Comparison of ENCODE assay signal across 16 cellular contexts in the genomic region with DNA sequence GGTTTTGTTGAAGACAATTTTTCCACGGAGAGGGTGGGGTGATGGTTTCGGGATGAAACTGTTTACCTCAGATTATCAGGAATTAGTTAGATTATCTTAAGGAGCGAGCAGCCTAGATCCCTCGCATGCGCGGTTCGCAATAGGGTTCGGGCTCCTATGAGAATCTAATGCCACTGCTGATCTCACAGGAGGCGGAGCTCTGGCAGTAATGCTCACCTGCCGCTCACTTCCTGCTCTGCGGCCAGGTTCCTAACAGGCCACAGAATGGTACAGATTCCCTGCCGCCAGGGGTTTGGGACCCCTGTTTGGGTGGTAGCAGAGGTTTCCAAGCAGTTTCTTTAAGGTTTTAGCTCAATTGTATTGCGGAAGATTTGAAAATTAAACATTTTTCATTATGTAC.
DNase-seq lines count a peak whose midpoint lies in the region; ATAC-seq and TF ChIP-seq lines count a peak whose summit lies in the region.
"Had no signal": no experiment of that assay in that cellular context is flagged by ENCODE, and none has a peak within 500 bp of the region (broad histone marks: within the 10 kb centered on the region; RNA-seq: fewer than 3 reads in every experiment).

No MANE protein-coding gene starts in this region.

- H3K4me1 Mint-ChIP-seq in activated CD8-positive, alpha-beta memory T cell treated with anti-CD3 and anti-CD28 coated beads, Interleukin-2, amount 10 ng/mL, durations not matched to agents 7 days and 5 days, result peaks cover 12% of the 10 kb centered on the region
- H3K4me1 Mint-ChIP-seq in CD4-positive, alpha-beta T cell (ENCODE audit: low read depth), result peaks cover 22% of the 10 kb centered on the region
- H3K4me1 Mint-ChIP-seq in T-helper 17 cell, result peaks cover 2% of the 10 kb centered on the region
- H3K4me1 Mint-ChIP-seq in activated naive CD8-positive, alpha-beta T cell treated with anti-CD3 and anti-CD28 coated beads, Interleukin-2, amount 10 ng/mL, durations not matched to agents 7 days and 5 days, result peaks cover 6% of the 10 kb centered on the region

- H3K4me3 Mint-ChIP-seq in activated CD8-positive, alpha-beta memory T cell treated with anti-CD3 and anti-CD28 coated beads, Interleukin-2, amount 10 ng/mL, durations not matched to agents 7 days and 5 days, result peak overlapping the region; percentile 36
- peak overlapping the region; percentile 77 for H3K4me3 Mint-ChIP-seq in CD4-positive, alpha-beta T cell
- H3K4me3 Mint-ChIP-seq in T-helper 17 cell, result peak overlapping the region; percentile 3
- H3K4me3 Mint-ChIP-seq in activated naive CD8-positive, alpha-beta T cell treated with anti-CD3 and anti-CD28 coated beads, Interleukin-2, amount 10 ng/mL, durations not matched to agents 7 days and 5 days, result peak overlapping the region; percentile 81

- no peak overlapping the region for H3K4me3 ChIP-seq in lower leg skin (ENCODE audit: low read depth, poor library complexity, severe bottlenecking)

- TF ChIP-seq CTCF in CD4-positive, alpha-beta T cell (IDR thresholded peaks at IDR 0.05), result no peak
- TF ChIP-seq CTCF in lower leg skin (IDR thresholded peaks at IDR 0.05), result no peak

- H3K27me3 Mint-ChIP-seq in activated CD8-positive, alpha-beta memory T cell treated with anti-CD3 and anti-CD28 coated beads, Interleukin-2, amount 10 ng/mL, durations not matched to agents 7 days and 5 days, result no peaks in the 10 kb centered on the region
- H3K27me3 Mint-ChIP-seq in CD4-positive, alpha-beta T cell, result no peaks in the 10 kb centered on the region
- no peaks in the 10 kb centered on the region for H3K27me3 Mint-ChIP-seq in T-helper 17 cell
- H3K27me3 Mint-ChIP-seq in activated naive CD8-positive, alpha-beta T cell treated with anti-CD3 and anti-CD28 coated beads, Interleukin-2, amount 10 ng/mL, durations not matched to agents 7 days and 5 days, result no peaks in the 10 kb centered on the region

- H3K27ac Mint-ChIP-seq in activated CD8-positive, alpha-beta memory T cell treated with anti-CD3 and anti-CD28 coated beads, Interleukin-2, amount 10 ng/mL, durations not matched to agents 7 days and 5 days, result peak overlapping the region; percentile 76
- peak overlapping the region; percentile 80 for H3K27ac Mint-ChIP-seq in CD4-positive, alpha-beta T cell
- no peak overlapping the region for H3K27ac Mint-ChIP-seq in T-helper 17 cell
- peak overlapping the region; percentile 79 for H3K27ac Mint-ChIP-seq in activated naive CD8-positive, alpha-beta T cell treated with anti-CD3 and anti-CD28 coated beads, Interleukin-2, amount 10 ng/mL, durations not matched to agents 7 days and 5 days

- WGBS in lower leg skin, 2 donors, result 90 to 94% methylated on average over 13 of the region's 13 CpGs

- CTCF ChIA-PET in activated CD8-positive, alpha-beta memory T cell treated with anti-CD3 and anti-CD28 coated beads, Interleukin-2, amount 10 ng/mL, durations not matched to agents 7 days and 5 days (lab: Charles Lee), result interaction anchor here (1.3 kb wide), 1 partner anchor 9 kb away, joined by 7 read pairs; no protein-coding TSS in a partner anchor
- CTCF ChIA-PET in CD4-positive, alpha-beta T cell (lab: Charles Lee), result interaction anchor here (1.7 kb wide), 1 partner anchor 457 kb away, joined by 6 read pairs; no protein-coding TSS in a partner anchor

- no peaks in the 10 kb centered on the region for H3K9me3 Mint-ChIP-seq in activated CD8-positive, alpha-beta memory T cell treated with anti-CD3 and anti-CD28 coated beads, Interleukin-2, amount 10 ng/mL, durations not matched to agents 7 days and 5 days (ENCODE audit: low read depth)
- no peaks in the 10 kb centered on the region for H3K9me3 Mint-ChIP-seq in CD4-positive, alpha-beta T cell
- no peaks in the 10 kb centered on the region for H3K9me3 Mint-ChIP-seq in activated naive CD8-positive, alpha-beta T cell treated with anti-CD3 and anti-CD28 coated beads, Interleukin-2, amount 10 ng/mL, durations not matched to agents 7 days and 5 days

- TF ChIP-seq POLR2A in lower leg skin (IDR thresholded peaks at IDR 0.05), result no peak

- peak; percentile 53 for ATAC-seq in activated CD8-positive, alpha-beta memory T cell treated with anti-CD3 and anti-CD28 coated beads, Interleukin-2, amount 10 ng/mL, durations not matched to agents 7 days and 5 days
- ATAC-seq in CD4-positive, alpha-beta T cell (ENCODE audit: poor library complexity), result peak; percentile 70
- ATAC-seq in T-helper 17 cell, result peak; percentile 61
- peak; percentile 45 for ATAC-seq in activated naive CD8-positive, alpha-beta T cell treated with anti-CD3 and anti-CD28 coated beads, Interleukin-2, amount 10 ng/mL, durations not matched to agents 7 days and 5 days (ENCODE audit: low read depth)

- no peaks in the 10 kb centered on the region for H3K27me3 ChIP-seq in CD4-positive, alpha-beta T cell (ENCODE audit: control insufficient read depth, insufficient read depth, low read length)
- H3K27me3 ChIP-seq: testis had no signal

- H3K9me3 ChIP-seq in CD4-positive, alpha-beta T cell (ENCODE audit: control insufficient read depth, low read length), result no peaks in the 10 kb centered on the region
- no peaks in the 10 kb centered on the region for H3K9me3 ChIP-seq in T-helper 17 cell (ENCODE audit: control insufficient read depth, low read length, poor library complexity, severe bottlenecking)
- H3K9me3 ChIP-seq: testis had no signal

- POLR2A ChIA-PET in CD4-positive, alpha-beta T cell (lab: Charles Lee), result interaction anchor here (0.7 to 1.7 kb wide), 5 partner anchors 9 to 420 kb away, joined by 3 to 4 read pairs (median 3); no protein-coding TSS in a partner anchor
- POLR2A ChIA-PET in activated naive CD8-positive, alpha-beta T cell treated with anti-CD3 and anti-CD28 coated beads, Interleukin-2, amount 10 ng/mL, durations not matched to agents 7 days and 5 days (lab: Charles Lee), result interaction anchor here (0.6 kb wide), 1 partner anchor 468 kb away, joined by 5 read pairs; no protein-coding TSS in a partner anchor

- intact Hi-C loops in CD4-positive, alpha-beta T cell (cut with DNase I, micrococcal nuclease), result loop anchor here in 1 of 2 experiments (10.0 kb wide), 1 partner anchor 441 kb away; no protein-coding TSS in a partner anchor
- intact Hi-C loops in lower leg skin (cut with DNase I; ENCODE audit: low total_unique reads), result no loop called here

- H3K27ac ChIP-seq in CD4-positive, alpha-beta T cell (ENCODE audit: low read depth, low read length), result no peak overlapping the region
- H3K27ac ChIP-seq: testis had no signal

- no peak for DNase-seq in activated CD8-positive, alpha-beta memory T cell treated with anti-CD3 and anti-CD28 coated beads, Interleukin-2, amount 10 ng/mL, durations not matched to agents 7 days and 5 days
- DNase-seq in activated CD8-positive, alpha-beta memory T cell treated with anti-CD3 and anti-CD28 coated beads, Interleukin-2, amount 50 U/mL, for 4 hours, result no peak
- DNase-seq in CD4-positive, alpha-beta T cell, result peak in 1 of 10 experiments; percentile 20
- DNase-seq in T-helper 17 cell (no peak), KG1 (lab: John Stamatoyannopoulos, UW) (no peak), NCI-H2081 (lab: John Stamatoyannopoulos, UW) (no peak), lower leg skin (ENCODE audit: low spot score in 2 of 2) (no peak)
- no peak for DNase-seq in activated naive CD8-positive, alpha-beta T cell treated with anti-CD3 and anti-CD28 coated beads, Interleukin-2, amount 10 ng/mL, durations not matched to agents 7 days and 5 days
- DNase-seq: C1 segment of cervical spinal cord, cerebellar nuclear complex, erythroblast, mammary epithelial cell, NCI-H1092, NCI-H2029, nucleus accumbens, testis had no signal

- no peaks in the 10 kb centered on the region for H3K36me3 Mint-ChIP-seq in activated CD8-positive, alpha-beta memory T cell treated with anti-CD3 and anti-CD28 coated beads, Interleukin-2, amount 10 ng/mL, durations not matched to agents 7 days and 5 days
- no peaks in the 10 kb centered on the region for H3K36me3 Mint-ChIP-seq in CD4-positive, alpha-beta T cell (ENCODE audit: low read depth)
- no peaks in the 10 kb centered on the region for H3K36me3 Mint-ChIP-seq in T-helper 17 cell (ENCODE audit: low read depth)
- no peaks in the 10 kb centered on the region for H3K36me3 Mint-ChIP-seq in activated naive CD8-positive, alpha-beta T cell treated with anti-CD3 and anti-CD28 coated beads, Interleukin-2, amount 10 ng/mL, durations not matched to agents 7 days and 5 days

Comparison
In these comparisons a context has a peak if more than half of its experiments do, and no peak if none do; other contexts are left out.
1. H3K4me3 Mint-ChIP-seq: peak in every context shown above with its lines; median percentile 81 in activated naive CD8-positive, alpha-beta T cell treated with anti-CD3 and anti-CD28 coated beads, Interleukin-2, amount 10 ng/mL, durations not matched to agents 7 days and 5 days; 77 in CD4-positive, alpha-beta T cell; 36 in activated CD8-positive, alpha-beta memory T cell treated with anti-CD3 and anti-CD28 coated beads, Interleukin-2, amount 10 ng/mL, durations not matched to agents 7 days and 5 days; 3 in T-helper 17 cell.